In the genomic region with DNA sequence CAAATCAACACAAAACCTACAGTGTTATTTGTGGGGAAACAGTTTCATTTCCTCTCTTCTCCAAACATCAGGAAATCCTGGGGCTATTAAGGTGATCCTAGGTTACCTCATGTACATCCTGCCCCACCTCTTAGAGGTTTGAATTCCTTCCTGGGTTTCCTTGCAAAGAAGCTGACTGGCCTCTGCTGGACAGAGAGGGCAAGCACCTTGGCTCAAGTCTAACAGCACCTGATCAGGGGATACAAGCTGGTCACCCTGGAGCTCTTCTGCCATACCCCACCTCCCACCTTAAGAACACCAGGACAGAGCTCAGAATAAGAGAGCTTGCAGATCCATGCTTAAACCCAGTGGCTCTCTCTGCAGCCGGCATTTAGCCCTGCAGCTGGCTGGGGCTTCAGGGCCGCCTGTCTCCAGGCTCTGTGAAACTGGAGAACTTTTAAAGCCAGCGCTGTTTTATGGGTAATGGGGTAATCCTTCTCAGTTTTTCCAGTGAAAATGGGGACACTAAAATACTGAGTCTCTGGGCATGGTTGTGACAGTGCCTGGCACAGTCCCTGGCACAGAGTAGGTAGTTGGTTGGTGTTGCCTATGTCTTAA, we compare ENCODE assay signal across 8 cellular contexts.
DNase-seq lines count a peak whose midpoint lies in the region; ATAC-seq and TF ChIP-seq lines count a peak whose summit lies in the region.

No MANE protein-coding gene starts in this region.

- DNase-seq in GM12865 (ENCODE audit: low read depth) (peak; percentile 9), NCI-H2171 (lab: John Stamatoyannopoulos, UW) (peak; percentile 61), epithelial cell of proximal tubule (ENCODE audit: low read depth) (no peak), GM19240 (ENCODE audit: insufficient read length, low spot score) (no peak)
- no peak for DNase-seq in activated naive CD4-positive, alpha-beta T cell treated with anti-CD3 and anti-CD28 coated beads, Interleukin-2, amount 50 U/mL, for 72 hours (ENCODE audit: low spot score in 2 of 2)
- no peak for DNase-seq in activated CD4-positive, alpha-beta T cell treated with anti-CD3 and anti-CD28 coated beads for 4 hours

- no peaks in the 10 kb centered on the region for H3K9me3 Mint-ChIP-seq in nephron
- no peaks in the 10 kb centered on the region for H3K9me3 Mint-ChIP-seq in activated naive CD4-positive, alpha-beta T cell treated with anti-CD3 and anti-CD28 coated beads, Interleukin-2, amount 50 U/mL, for 72 hours

- H3K4me1 Mint-ChIP-seq in nephron = peaks cover 62% of the 10 kb centered on the region

- H3K27me3 Mint-ChIP-seq in nephron (ENCODE audit: low read depth) = peaks cover 12% of the 10 kb centered on the region

- no peak for ATAC-seq in activated naive CD4-positive, alpha-beta T cell treated with anti-CD3 and anti-CD28 coated beads, Interleukin-2, amount 50 U/mL, for 72 hours
- ATAC-seq in GM21390 (IDR thresholded peaks at IDR 0.05; ENCODE audit: unreplicated experiment) = no peak

- no peak overlapping the region for H3K4me3 ChIP-seq in GM12865 (ENCODE audit: low read depth, low read length)
- H3K4me3 ChIP-seq in epithelial cell of proximal tubule (ENCODE audit: low read depth, low read length) = no peak overlapping the region

- peak overlapping the region; percentile 15 to 69 (median 42) for H3K27ac Mint-ChIP-seq in nephron
- no peak overlapping the region for H3K27ac Mint-ChIP-seq in activated naive CD4-positive, alpha-beta T cell treated with anti-CD3 and anti-CD28 coated beads, Interleukin-2, amount 50 U/mL, for 72 hours

- TF ChIP-seq CTCF in GM12865 (IDR thresholded peaks at IDR 0.05; ENCODE audit: insufficient read depth, low read depth, low read length, missing control alignments) (peak; percentile 9), epithelial cell of proximal tubule (conservative IDR thresholded peaks at IDR 0.05; ENCODE audit: low read depth, low read length) (peak; percentile 70), nephron (IDR thresholded peaks at IDR 0.05; ENCODE audit: unreplicated experiment in 3 of 3) (peak; percentile 28 to 39 (median 30))

- H3K36me3 Mint-ChIP-seq in nephron (ENCODE audit: low read depth) = no peaks in the 10 kb centered on the region
- H3K36me3 Mint-ChIP-seq in activated naive CD4-positive, alpha-beta T cell treated with anti-CD3 and anti-CD28 coated beads, Interleukin-2, amount 50 U/mL, for 72 hours = no peaks in the 10 kb centered on the region

- H3K4me3 Mint-ChIP-seq in nephron = peak overlapping the region; percentile 74 to 88 (median 84)

Comparison
In these comparisons a context has a peak if more than half of its experiments do, and no peak if none do; other contexts are left out.
1. DNase-seq: peak in GM12865 (single experiment) and NCI-H2171 (single experiment); none in epithelial cell of proximal tubule (single experiment), activated naive CD4-positive, alpha-beta T cell treated with anti-CD3 and anti-CD28 coated beads, Interleukin-2, amount 50 U/mL, for 72 hours (0 of 2), GM19240 (single experiment) and activated CD4-positive, alpha-beta T cell treated with anti-CD3 and anti-CD28 coated beads for 4 hours (0 of 2).
2. CTCF ChIP-seq: peak in every context shown above with its lines; median percentile 70 in epithelial cell of proximal tubule; 30 in nephron; 9 in GM12865.
3. H3K27ac Mint-ChIP-seq: peak in nephron (3 of 3); none in activated naive CD4-positive, alpha-beta T cell treated with anti-CD3 and anti-CD28 coated beads, Interleukin-2, amount 50 U/mL, for 72 hours (0 of 2).